In the genomic region with DNA sequence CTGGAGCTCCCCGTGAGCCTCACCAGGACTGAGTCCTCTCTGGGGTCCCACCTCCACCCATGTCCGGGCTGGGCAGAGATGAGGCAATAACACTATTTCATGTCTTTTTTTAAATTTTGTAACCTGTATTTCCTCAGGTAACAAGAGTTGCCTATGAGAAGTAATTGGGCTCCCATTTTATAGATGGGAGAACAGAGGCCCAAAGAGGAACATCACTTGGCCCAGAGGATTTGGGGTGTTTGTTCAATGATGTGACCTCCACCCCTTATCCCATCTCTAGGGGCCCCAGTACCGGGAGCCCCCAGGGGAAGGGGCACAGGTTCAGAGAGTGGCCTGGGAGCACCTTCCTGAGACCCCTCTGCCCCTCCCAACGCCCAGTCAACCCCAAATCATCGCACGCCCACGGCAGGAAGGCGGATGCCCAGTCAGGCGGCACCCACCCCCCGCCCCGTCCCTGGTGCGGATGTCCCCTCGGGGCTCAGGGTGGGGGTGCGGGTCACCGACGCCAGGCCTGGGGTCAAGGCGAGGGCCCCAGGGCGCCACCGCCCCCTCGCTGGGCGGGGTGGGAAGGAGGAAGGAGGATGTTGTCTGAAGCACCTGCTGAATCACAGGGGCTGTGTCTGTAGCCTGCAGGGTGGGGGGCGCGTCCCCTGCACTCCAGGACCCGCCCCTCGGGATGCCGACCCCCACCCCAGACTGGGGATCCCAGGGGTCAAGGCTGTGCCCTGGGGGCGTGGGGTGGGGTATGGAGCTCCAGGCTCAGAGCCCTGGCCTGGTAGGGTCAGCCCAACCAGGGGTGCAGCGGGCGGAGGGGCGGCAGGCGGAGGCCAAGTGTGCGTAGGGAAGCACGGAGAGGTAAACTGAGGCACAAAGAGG, we compare ENCODE assay signal across 8 cellular contexts. TPM values are rescaled to one million over a fixed set of nuclear protein-coding genes. Genes with fewer than 3 reads are reported as not detected.
A peak's percentile ranks its signal among the peaks of the same experiment; 100 is the strongest.
DNase-seq lines count a peak whose midpoint lies in the region; ATAC-seq, FAIRE-seq and TF ChIP-seq lines count a peak whose summit lies in the region.

No MANE protein-coding gene starts in this region.

- FAIRE-seq in H54 (lab: Jason Lieb, UNC) = no peak

- peak; percentile 2 to 4 for ATAC-seq in CD4-positive, CD25-positive, alpha-beta regulatory T cell (ENCODE audit: low read depth in 2 of 2)
- ATAC-seq in GM21737 (IDR thresholded peaks at IDR 0.05; ENCODE audit: unreplicated experiment) (peak; percentile 5), memory B cell (ENCODE audit: low read depth) (no peak)

- no peaks in the 10 kb centered on the region for H3K36me3 Mint-ChIP-seq in CD4-positive, CD25-positive, alpha-beta regulatory T cell
- peaks cover 50% of the 10 kb centered on the region for H3K36me3 Mint-ChIP-seq in MCF 10A (ENCODE audit: insufficient read depth, unreplicated experiment)
- H3K36me3 Mint-ChIP-seq in memory B cell = peaks cover 11% of the 10 kb centered on the region

- H3K4me3 ChIP-seq in CD4-positive, CD25-positive, alpha-beta regulatory T cell (ENCODE audit: low read depth, low read length) = peak overlapping the region; percentile 57
- H3K4me3 ChIP-seq in Peyer's patch (peak overlapping the region; percentile 48 to 76 (median 60)), thyroid gland (replicated peaks in 1 of 3) (peak overlapping the region in 1 of 3 donors; percentile 71)

- peak; percentile 51 to 69 (median 52) for DNase-seq in CD4-positive, CD25-positive, alpha-beta regulatory T cell
- DNase-seq in Peyer's patch (peak; percentile 72 to 84 (median 74)), MCF 10A (ENCODE audit: unreplicated experiment) (peak; percentile 68), memory B cell (ENCODE audit: low spot score in 2 of 2) (peak; percentile 60 to 72), thyroid gland (no peak), GOT3 (lab: John Stamatoyannopoulos, UW) (no peak), H54 (ENCODE audit: insufficient read length, low spot score) (no peak)

- intact Hi-C loops in MCF 10A (cut with micrococcal nuclease) (no loop called here), thyroid gland (cut with DNase I) (no loop called here)

- TF ChIP-seq CTCF in Peyer's patch (IDR thresholded peaks at IDR 0.05) = no peak
- no peak for TF ChIP-seq CTCF in MCF 10A (IDR thresholded peaks at IDR 0.05; ENCODE audit: unreplicated experiment)
- TF ChIP-seq CTCF in thyroid gland (IDR thresholded peaks at IDR 0.05) = no peak

- POLR2A ChIA-PET in MCF 10A (lab: Yijun Ruan, JAX) = interaction anchor here (0.6 to 3.7 kb wide), 7 partner anchors 9 to 250 kb away, joined by 3 to 27 read pairs (median 6); a partner anchor contains a TSS

- no peaks in the 10 kb centered on the region for H3K9me3 ChIP-seq in CD4-positive, CD25-positive, alpha-beta regulatory T cell (ENCODE audit: control insufficient read depth in 2 of 2, low read length in 2 of 2)
- no peaks in the 10 kb centered on the region for H3K9me3 ChIP-seq in Peyer's patch
- no peaks in the 10 kb centered on the region for H3K9me3 ChIP-seq in thyroid gland

- CTCF ChIA-PET in MCF 10A (lab: Yijun Ruan, JAX) = no interaction called here

- no peak for TF ChIP-seq POLR2A in Peyer's patch (IDR thresholded peaks at IDR 0.05)
- TF ChIP-seq POLR2A in thyroid gland (IDR thresholded peaks at IDR 0.05) = no peak
- TF ChIP-seq POLR2A in H54 (IDR thresholded peaks at IDR 0.05; ENCODE audit: low read depth, low read length) = no peak

- peaks cover 0 to 63% (median 23%) of the 10 kb centered on the region in 4 donors for H3K4me1 Mint-ChIP-seq in CD4-positive, CD25-positive, alpha-beta regulatory T cell
- H3K4me1 Mint-ChIP-seq in MCF 10A (ENCODE audit: insufficient read depth, unreplicated experiment) = peaks cover 34% of the 10 kb centered on the region
- H3K4me1 Mint-ChIP-seq in memory B cell = peaks cover 37% of the 10 kb centered on the region

- peak overlapping the region; percentile 100 for H3K27ac ChIP-seq in CD4-positive, CD25-positive, alpha-beta regulatory T cell (ENCODE audit: insufficient read depth, low read length, poor library complexity, severe bottlenecking)
- peak overlapping the region; percentile 98 to 100 (median 99) for H3K27ac ChIP-seq in Peyer's patch
- H3K27ac ChIP-seq in thyroid gland = peak overlapping the region; percentile 91 to 97 (median 96)

- H3K9me3 Mint-ChIP-seq in CD4-positive, CD25-positive, alpha-beta regulatory T cell = peaks cover 0 to 2% (median 0%) of the 10 kb centered on the region in 7 donors
- no peaks in the 10 kb centered on the region for H3K9me3 Mint-ChIP-seq in MCF 10A (ENCODE audit: unreplicated experiment)
- H3K9me3 Mint-ChIP-seq in memory B cell = no peaks in the 10 kb centered on the region

- H3K27me3 ChIP-seq in CD4-positive, CD25-positive, alpha-beta regulatory T cell (ENCODE audit: control insufficient read depth, insufficient read depth, low read length) = no peaks in the 10 kb centered on the region
- no peaks in the 10 kb centered on the region for H3K27me3 ChIP-seq in Peyer's patch
- H3K27me3 ChIP-seq in thyroid gland = no peaks in the 10 kb centered on the region

- WGBS in thyroid gland, 2 donors = 24 to 44% methylated on average over 7 to 10 of the region's 33 CpGs

- H3K27me3 Mint-ChIP-seq in CD4-positive, CD25-positive, alpha-beta regulatory T cell = peaks cover 16% of the 10 kb centered on the region
- no peaks in the 10 kb centered on the region for H3K27me3 Mint-ChIP-seq in MCF 10A (ENCODE audit: insufficient read depth, unreplicated experiment)
- H3K27me3 Mint-ChIP-seq in memory B cell = no peaks in the 10 kb centered on the region

- peaks cover 64% of the 10 kb centered on the region for H3K4me1 ChIP-seq in CD4-positive, CD25-positive, alpha-beta regulatory T cell (ENCODE audit: control insufficient read depth, insufficient read depth, low read length, poor library complexity, severe bottlenecking)
- H3K4me1 ChIP-seq in Peyer's patch (peaks cover 11 to 84% (median 63%) of the 10 kb centered on the region in 4 donors), thyroid gland (peaks cover 32 to 77% of the 10 kb centered on the region in 2 donors)

- H3K27ac Mint-ChIP-seq in CD4-positive, CD25-positive, alpha-beta regulatory T cell = peak overlapping the region; percentile 97 to 99 (median 98)
- peak overlapping the region; percentile 92 for H3K27ac Mint-ChIP-seq in MCF 10A (ENCODE audit: low read depth, unreplicated experiment)
- peak overlapping the region; percentile 99 for H3K27ac Mint-ChIP-seq in memory B cell

- no TSS peak for BruUV-seq in MCF 10A (replicated peaks; lab: Mats Ljungman, UMichigan)

- peak overlapping the region; percentile 87 to 96 (median 93) for H3K4me3 Mint-ChIP-seq in CD4-positive, CD25-positive, alpha-beta regulatory T cell
- peak overlapping the region; percentile 71 for H3K4me3 Mint-ChIP-seq in MCF 10A (ENCODE audit: unreplicated experiment)
- peak overlapping the region; percentile 98 for H3K4me3 Mint-ChIP-seq in memory B cell

- H3K36me3 ChIP-seq in CD4-positive, CD25-positive, alpha-beta regulatory T cell (ENCODE audit: control insufficient read depth, insufficient read depth, low read length) = peaks cover 24% of the 10 kb centered on the region
- H3K36me3 ChIP-seq in Peyer's patch (peaks cover 0 to 31% (median 0%) of the 10 kb centered on the region in 3 donors), thyroid gland (peaks cover 26 to 37% of the 10 kb centered on the region in 2 donors)

RNA-seq across cellular contexts. Expression of a gene that starts 9.0 kb away (rescaled TPM):
- total RNA-seq in CD4-positive, CD25-positive, alpha-beta regulatory T cell = 497 TPM
- 100 to 1,000 TPM; 172 to 243 (median 210) TPM for polyA plus RNA-seq in CD4-positive, CD25-positive, alpha-beta regulatory T cell
- total RNA-seq in Peyer's patch (100 to 1,000 TPM; 258 to 623 (median 458) TPM), MCF 10A (2022) (316 and 362 TPM in 2 replicates), thyroid gland (1,000 to 10,000 TPM in 2 of 4 donors, 100 to 1,000 TPM in 2; 679 to 1,194 (median 893) TPM)

RNA-seq across cellular contexts. Expression of a gene that starts 11.7 kb away (rescaled TPM):
- 126 TPM for total RNA-seq in CD4-positive, CD25-positive, alpha-beta regulatory T cell
- polyA plus RNA-seq in CD4-positive, CD25-positive, alpha-beta regulatory T cell = 1 to 10 TPM; 1.4 to 3.4 (median 1.8) TPM
- total RNA-seq in Peyer's patch = 100 to 1,000 TPM in 1 of 4 donors, 10 to 100 TPM in 3; 34.7 to 205 (median 98.9) TPM
- total RNA-seq in MCF 10A (2022) = 73.6 and 96.9 TPM in 2 replicates
- 10 to 100 TPM; 16.2 to 89.2 (median 17.9) TPM for total RNA-seq in thyroid gland

RNA-seq across cellular contexts. Expression of a gene that starts 15.2 kb away (rescaled TPM):
- 44.2 TPM for total RNA-seq in CD4-positive, CD25-positive, alpha-beta regulatory T cell
- 10 to 100 TPM; 72.9 to 91.3 (median 88.4) TPM for polyA plus RNA-seq in CD4-positive, CD25-positive, alpha-beta regulatory T cell
- total RNA-seq in Peyer's patch (10 to 100 TPM; 39.6 to 87.7 (median 80.0) TPM), MCF 10A (2022) (71.0 and 85.2 TPM in 2 replicates), thyroid gland (100 to 1,000 TPM in 1 of 4 donors, 10 to 100 TPM in 3; 50.8 to 114 (median 64.6) TPM)

RNA-seq across cellular contexts. Expression of a gene that starts 18.6 kb away (rescaled TPM):
- total RNA-seq in CD4-positive, CD25-positive, alpha-beta regulatory T cell = 124 TPM
- 100 to 1,000 TPM; 208 to 236 (median 223) TPM for polyA plus RNA-seq in CD4-positive, CD25-positive, alpha-beta regulatory T cell
- total RNA-seq in Peyer's patch = 100 to 1,000 TPM in 3 of 4 donors, 10 to 100 TPM in 1; 88.3 to 299 (median 206) TPM
- total RNA-seq in MCF 10A (2022) = 256 and 258 TPM in 2 replicates
- 100 to 1,000 TPM in 1 of 4 donors, 10 to 100 TPM in 3; 39.2 to 182 (median 83.0) TPM for total RNA-seq in thyroid gland

RNA-seq across cellular contexts. Expression of a gene that starts 22.3 kb away (rescaled TPM):
- 0.12 TPM for total RNA-seq in CD4-positive, CD25-positive, alpha-beta regulatory T cell
- polyA plus RNA-seq in CD4-positive, CD25-positive, alpha-beta regulatory T cell = not detected
- total RNA-seq in Peyer's patch (1 to 10 TPM in 1 of 4 donors, not detected in 3; 1.9 TPM), MCF 10A (2022) (7.0 and 8.2 TPM in 2 replicates), thyroid gland (1 to 10 TPM in 3 of 4 donors, under 1 TPM in 1; 0.73 to 3.2 (median 1.5) TPM)

Comparison
In these comparisons a context has a peak if more than half of its experiments do, and no peak if none do; other contexts are left out.
1. DNase-seq: peak in CD4-positive, CD25-positive, alpha-beta regulatory T cell (3 of 3), Peyer's patch (3 of 3), MCF 10A (single experiment) and memory B cell (2 of 2); none in thyroid gland (0 of 2), GOT3 (single experiment) and H54 (single experiment).
2. Peak in every context shown above with its lines, with median percentiles within 50 percentile points of each other: H3K27ac ChIP-seq, H3K27ac Mint-ChIP-seq and H3K4me3 Mint-ChIP-seq.